2 cellular contexts compared by ENCODE assay signal in the genomic region with DNA sequence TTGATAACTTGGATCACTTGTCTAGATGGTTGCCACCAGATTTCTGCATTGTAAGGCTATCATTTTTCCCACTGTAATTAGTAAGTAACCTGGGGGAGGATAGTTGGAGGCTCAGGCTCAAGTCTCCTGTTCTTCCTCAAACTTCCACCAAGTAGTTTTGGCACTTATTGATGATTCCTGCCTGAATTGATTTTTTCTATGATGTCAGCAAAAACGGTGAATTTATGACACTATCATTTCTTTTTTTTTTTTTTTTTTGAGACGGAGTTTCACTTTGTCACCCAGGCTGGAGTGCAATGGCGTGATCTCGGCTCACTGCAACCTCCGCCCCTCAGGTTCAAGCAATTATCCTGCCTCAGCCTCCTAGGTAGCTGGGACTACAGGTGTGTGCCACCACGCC.
TF ChIP-seq lines count a peak whose summit lies in the region.

No MANE protein-coding gene starts in this region.

TF ChIP-seq in IMR-90, 13 proteins besides CTCF, POLR2A, EP300 and RAD21:
- no peak for TF ChIP-seq FOS (IDR thresholded peaks at IDR 0.05; ENCODE audit: low read depth, low read length)
- TF ChIP-seq, protein P1, sequence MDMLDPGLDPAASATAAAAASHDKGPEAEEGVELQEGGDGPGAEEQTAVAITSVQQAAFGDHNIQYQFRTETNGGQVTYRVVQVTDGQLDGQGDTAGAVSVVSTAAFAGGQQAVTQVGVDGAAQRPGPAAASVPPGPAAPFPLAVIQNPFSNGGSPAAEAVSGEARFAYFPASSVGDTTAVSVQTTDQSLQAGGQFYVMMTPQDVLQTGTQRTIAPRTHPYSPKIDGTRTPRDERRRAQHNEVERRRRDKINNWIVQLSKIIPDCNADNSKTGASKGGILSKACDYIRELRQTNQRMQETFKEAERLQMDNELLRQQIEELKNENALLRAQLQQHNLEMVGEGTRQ (IDR thresholded peaks at IDR 0.05; ENCODE audit: low read depth, low read length), result no peak
- no peak for TF ChIP-seq MXI1 (IDR thresholded peaks at IDR 0.05; ENCODE audit: borderline replicate concordance, low read depth, low read length)
- peak; percentile 72 for TF ChIP-seq MAFK (IDR thresholded peaks at IDR 0.05; ENCODE audit: low read depth, low read length)
TF ChIP-seq in IMR-90: peak in this region for 1.

TF ChIP-seq in SK-N-SH treated with all-trans-retinoic acid at 6 μM for 48 hours, 23 proteins besides CTCF, POLR2A, EP300 and RAD21:
- TF ChIP-seq, protein P2, sequence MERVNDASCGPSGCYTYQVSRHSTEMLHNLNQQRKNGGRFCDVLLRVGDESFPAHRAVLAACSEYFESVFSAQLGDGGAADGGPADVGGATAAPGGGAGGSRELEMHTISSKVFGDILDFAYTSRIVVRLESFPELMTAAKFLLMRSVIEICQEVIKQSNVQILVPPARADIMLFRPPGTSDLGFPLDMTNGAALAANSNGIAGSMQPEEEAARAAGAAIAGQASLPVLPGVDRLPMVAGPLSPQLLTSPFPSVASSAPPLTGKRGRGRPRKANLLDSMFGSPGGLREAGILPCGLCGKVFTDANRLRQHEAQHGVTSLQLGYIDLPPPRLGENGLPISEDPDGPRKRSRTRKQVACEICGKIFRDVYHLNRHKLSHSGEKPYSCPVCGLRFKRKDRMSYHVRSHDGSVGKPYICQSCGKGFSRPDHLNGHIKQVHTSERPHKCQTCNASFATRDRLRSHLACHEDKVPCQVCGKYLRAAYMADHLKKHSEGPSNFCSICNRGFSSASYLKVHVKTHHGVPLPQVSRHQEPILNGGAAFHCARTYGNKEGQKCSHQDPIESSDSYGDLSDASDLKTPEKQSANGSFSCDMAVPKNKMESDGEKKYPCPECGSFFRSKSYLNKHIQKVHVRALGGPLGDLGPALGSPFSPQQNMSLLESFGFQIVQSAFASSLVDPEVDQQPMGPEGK (CRISPR knock-in tag; IDR thresholded peaks at IDR 0.05; ENCODE audit: borderline replicate concordance), result no peak
- no peak for TF ChIP-seq ZFP30 (CRISPR knock-in tag; IDR thresholded peaks at IDR 0.05)
- TF ChIP-seq ZC3H10 (CRISPR knock-in tag; IDR thresholded peaks at IDR 0.05), result no peak
- TF ChIP-seq, protein P3, sequence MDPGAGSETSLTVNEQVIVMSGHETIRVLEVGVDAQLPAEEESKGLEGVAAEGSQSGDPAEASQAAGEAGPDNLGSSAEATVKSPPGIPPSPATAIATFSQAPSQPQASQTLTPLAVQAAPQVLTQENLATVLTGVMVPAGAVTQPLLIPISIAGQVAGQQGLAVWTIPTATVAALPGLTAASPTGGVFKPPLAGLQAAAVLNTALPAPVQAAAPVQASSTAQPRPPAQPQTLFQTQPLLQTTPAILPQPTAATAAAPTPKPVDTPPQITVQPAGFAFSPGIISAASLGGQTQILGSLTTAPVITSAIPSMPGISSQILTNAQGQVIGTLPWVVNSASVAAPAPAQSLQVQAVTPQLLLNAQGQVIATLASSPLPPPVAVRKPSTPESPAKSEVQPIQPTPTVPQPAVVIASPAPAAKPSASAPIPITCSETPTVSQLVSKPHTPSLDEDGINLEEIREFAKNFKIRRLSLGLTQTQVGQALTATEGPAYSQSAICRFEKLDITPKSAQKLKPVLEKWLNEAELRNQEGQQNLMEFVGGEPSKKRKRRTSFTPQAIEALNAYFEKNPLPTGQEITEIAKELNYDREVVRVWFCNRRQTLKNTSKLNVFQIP (CRISPR knock-in tag; IDR thresholded peaks at IDR 0.05; ENCODE audit: borderline replicate concordance, low read depth), result no peak
- no peak for TF ChIP-seq SNAI2 (CRISPR knock-in tag; IDR thresholded peaks at IDR 0.05)
- no peak for TF ChIP-seq ZNF565 (CRISPR knock-in tag; conservative IDR thresholded peaks at IDR 0.05; ENCODE audit: low read depth)
- TF ChIP-seq, protein P4, sequence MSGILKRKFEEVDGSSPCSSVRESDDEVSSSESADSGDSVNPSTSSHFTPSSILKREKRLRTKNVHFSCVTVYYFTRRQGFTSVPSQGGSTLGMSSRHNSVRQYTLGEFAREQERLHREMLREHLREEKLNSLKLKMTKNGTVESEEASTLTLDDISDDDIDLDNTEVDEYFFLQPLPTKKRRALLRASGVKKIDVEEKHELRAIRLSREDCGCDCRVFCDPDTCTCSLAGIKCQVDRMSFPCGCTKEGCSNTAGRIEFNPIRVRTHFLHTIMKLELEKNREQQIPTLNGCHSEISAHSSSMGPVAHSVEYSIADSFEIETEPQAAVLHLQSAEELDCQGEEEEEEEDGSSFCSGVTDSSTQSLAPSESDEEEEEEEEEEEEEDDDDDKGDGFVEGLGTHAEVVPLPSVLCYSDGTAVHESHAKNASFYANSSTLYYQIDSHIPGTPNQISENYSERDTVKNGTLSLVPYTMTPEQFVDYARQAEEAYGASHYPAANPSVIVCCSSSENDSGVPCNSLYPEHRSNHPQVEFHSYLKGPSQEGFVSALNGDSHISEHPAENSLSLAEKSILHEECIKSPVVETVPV (CRISPR knock-in tag; IDR thresholded peaks at IDR 0.05), result no peak
- TF ChIP-seq RARB (CRISPR knock-in tag; IDR thresholded peaks at IDR 0.05), result no peak
- no peak for TF ChIP-seq GLIS3 (CRISPR knock-in tag; IDR thresholded peaks at IDR 0.05)
- TF ChIP-seq, protein P5, sequence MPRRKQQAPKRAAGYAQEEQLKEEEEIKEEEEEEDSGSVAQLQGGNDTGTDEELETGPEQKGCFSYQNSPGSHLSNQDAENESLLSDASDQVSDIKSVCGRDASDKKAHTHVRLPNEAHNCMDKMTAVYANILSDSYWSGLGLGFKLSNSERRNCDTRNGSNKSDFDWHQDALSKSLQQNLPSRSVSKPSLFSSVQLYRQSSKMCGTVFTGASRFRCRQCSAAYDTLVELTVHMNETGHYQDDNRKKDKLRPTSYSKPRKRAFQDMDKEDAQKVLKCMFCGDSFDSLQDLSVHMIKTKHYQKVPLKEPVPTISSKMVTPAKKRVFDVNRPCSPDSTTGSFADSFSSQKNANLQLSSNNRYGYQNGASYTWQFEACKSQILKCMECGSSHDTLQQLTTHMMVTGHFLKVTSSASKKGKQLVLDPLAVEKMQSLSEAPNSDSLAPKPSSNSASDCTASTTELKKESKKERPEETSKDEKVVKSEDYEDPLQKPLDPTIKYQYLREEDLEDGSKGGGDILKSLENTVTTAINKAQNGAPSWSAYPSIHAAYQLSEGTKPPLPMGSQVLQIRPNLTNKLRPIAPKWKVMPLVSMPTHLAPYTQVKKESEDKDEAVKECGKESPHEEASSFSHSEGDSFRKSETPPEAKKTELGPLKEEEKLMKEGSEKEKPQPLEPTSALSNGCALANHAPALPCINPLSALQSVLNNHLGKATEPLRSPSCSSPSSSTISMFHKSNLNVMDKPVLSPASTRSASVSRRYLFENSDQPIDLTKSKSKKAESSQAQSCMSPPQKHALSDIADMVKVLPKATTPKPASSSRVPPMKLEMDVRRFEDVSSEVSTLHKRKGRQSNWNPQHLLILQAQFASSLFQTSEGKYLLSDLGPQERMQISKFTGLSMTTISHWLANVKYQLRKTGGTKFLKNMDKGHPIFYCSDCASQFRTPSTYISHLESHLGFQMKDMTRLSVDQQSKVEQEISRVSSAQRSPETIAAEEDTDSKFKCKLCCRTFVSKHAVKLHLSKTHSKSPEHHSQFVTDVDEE (CRISPR knock-in tag; IDR thresholded peaks at IDR 0.05), result no peak
- no peak for TF ChIP-seq OSR1 (CRISPR knock-in tag; IDR thresholded peaks at IDR 0.05)
- TF ChIP-seq BACH2 (CRISPR knock-in tag; IDR thresholded peaks at IDR 0.05; ENCODE audit: borderline replicate concordance), result no peak
- no peak for TF ChIP-seq TCF4 (CRISPR knock-in tag; IDR thresholded peaks at IDR 0.05; ENCODE audit: borderline replicate concordance)
- TF ChIP-seq ZNF70 (CRISPR knock-in tag; IDR thresholded peaks at IDR 0.05), result no peak
- TF ChIP-seq ESRRG (CRISPR knock-in tag; IDR thresholded peaks at IDR 0.05), result no peak
- no peak for TF ChIP-seq ISL1 (CRISPR knock-in tag; IDR thresholded peaks at IDR 0.05)
- no peak for TF ChIP-seq ZFP3 (CRISPR knock-in tag; IDR thresholded peaks at IDR 0.05)
- no peak for TF ChIP-seq TOX (CRISPR knock-in tag; IDR thresholded peaks at IDR 0.05; ENCODE audit: borderline replicate concordance)
- no peak for TF ChIP-seq CSDC2 (CRISPR knock-in tag; IDR thresholded peaks at IDR 0.05)
- no peak for TF ChIP-seq PPARA (CRISPR knock-in tag; IDR thresholded peaks at IDR 0.05; ENCODE audit: borderline replicate concordance)
